Comparison of ENCODE assay signal across 28 cellular contexts in the genomic region with DNA sequence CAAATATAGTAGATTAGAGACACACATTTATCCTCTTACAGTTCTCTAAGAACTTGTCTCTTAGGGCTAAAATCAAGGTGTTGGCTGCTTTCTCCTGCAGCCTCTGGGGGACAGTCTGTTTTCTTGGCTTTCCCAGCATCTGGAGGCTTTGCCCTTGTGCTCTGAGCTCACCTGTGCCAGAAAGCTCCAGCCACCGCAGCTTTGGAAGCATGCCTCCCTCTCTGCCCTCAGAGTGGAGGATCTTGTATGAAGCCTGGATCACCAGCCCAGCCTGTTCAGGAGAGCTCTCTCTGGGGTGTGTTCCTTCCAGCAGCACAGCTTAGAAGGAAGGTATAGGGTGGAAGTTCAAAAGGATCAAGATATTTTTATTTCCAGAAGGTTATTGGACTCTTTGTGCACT. TPM values are rescaled to one million over a fixed set of nuclear protein-coding genes. Genes with fewer than 3 reads are reported as not detected.
"Had no signal": no experiment of that assay in that cellular context is flagged by ENCODE, and none has a peak within 500 bp of the region (broad histone marks: within the 10 kb centered on the region; RNA-seq: fewer than 3 reads in every experiment).

No MANE protein-coding gene starts in this region.

- DNase-seq: activated CD4-positive, alpha-beta T cell treated with anti-CD3 and anti-CD28 coated beads for 48 hours; activated CD4-positive, alpha-beta T cell treated with anti-CD3 and anti-CD28 coated beads, Interleukin-2, amount 50 U/mL, for 48 hours; activated CD4-positive, CD25-positive, alpha-beta regulatory T cell treated with anti-CD3 and anti-CD28 coated beads, Interleukin-2, amount 50 U/mL, for 72 hours; activated CD8-positive, alpha-beta memory T cell treated with anti-CD3 and anti-CD28 coated beads, Interleukin-2, amount 10 ng/mL, durations not matched to agents 7 days and 5 days; activated effector memory CD4-positive, alpha-beta T cell treated with Interleukin-2 at 50 U/mL for 16 hours; activated naive CD4-positive, alpha-beta T cell; activated T-cell treated with anti-CD3 and anti-CD28 coated beads, Interleukin-2, amount 50 U/mL, for 24 hours; aorta; central memory CD4-positive, alpha-beta T cell; KG1; NCI-H1048; NCI-H146; NCI-H2029; NCI-H526; NCI-H82; Peyer's patch; Right ventricle myocardium superior; SJCRH30; SK-N-SH; T-helper 1 cell had no signal

- H3K4me1 ChIP-seq: Peyer's patch, SJCRH30 had no signal

- H3K36me3 Mint-ChIP-seq: activated CD8-positive, alpha-beta memory T cell treated with anti-CD3 and anti-CD28 coated beads, Interleukin-2, amount 10 ng/mL, durations not matched to agents 7 days and 5 days; activated naive CD4-positive, alpha-beta T cell treated with anti-CD3 and anti-CD28 coated beads, Interleukin-2, amount 50 U/mL, for 24 hours had no signal

- H3K4me3 ChIP-seq: Peyer's patch, SJCRH30 had no signal

- H3K4me1 Mint-ChIP-seq: activated CD8-positive, alpha-beta memory T cell treated with anti-CD3 and anti-CD28 coated beads, Interleukin-2, amount 10 ng/mL, durations not matched to agents 7 days and 5 days; activated naive CD4-positive, alpha-beta T cell treated with anti-CD3 and anti-CD28 coated beads, Interleukin-2, amount 50 U/mL, for 24 hours; IgD-negative memory B cell had no signal

- H3K27me3 Mint-ChIP-seq: activated CD8-positive, alpha-beta memory T cell treated with anti-CD3 and anti-CD28 coated beads, Interleukin-2, amount 10 ng/mL, durations not matched to agents 7 days and 5 days; activated naive CD4-positive, alpha-beta T cell treated with anti-CD3 and anti-CD28 coated beads, Interleukin-2, amount 50 U/mL, for 24 hours; activated T-cell treated with anti-CD3 and anti-CD28 coated beads, Interleukin-2, amount 50 U/mL, for 24 hours; IgD-negative memory B cell had no signal

- H3K36me3 ChIP-seq: Peyer's patch, SJCRH30 had no signal

- H3K27me3 ChIP-seq: Peyer's patch had no signal

- H3K27ac ChIP-seq: Peyer's patch, RWPE1, SJCRH30 had no signal

- H3K9me3 ChIP-seq: SK-N-SH had no signal

- H3K4me3 Mint-ChIP-seq: activated CD8-positive, alpha-beta memory T cell treated with anti-CD3 and anti-CD28 coated beads, Interleukin-2, amount 10 ng/mL, durations not matched to agents 7 days and 5 days; activated naive CD4-positive, alpha-beta T cell treated with anti-CD3 and anti-CD28 coated beads, Interleukin-2, amount 50 U/mL, for 24 hours; activated T-cell treated with anti-CD3 and anti-CD28 coated beads, Interleukin-2, amount 50 U/mL, for 24 hours; activated T-helper 1 cell treated with anti-CD3 and anti-CD28 coated beads, Interleukin-12 subunit alpha, Interleukin-12 subunit beta, Interleukin-2, Interleukin-4 antibody, amounts not matched to agents 30 ng/mL and 10 ng/mL and 1 ng/mL, durations not matched to agents 14 hours and 24 hours and 36 hours; IgD-negative memory B cell had no signal

- H3K27ac Mint-ChIP-seq: activated CD8-positive, alpha-beta memory T cell treated with anti-CD3 and anti-CD28 coated beads, Interleukin-2, amount 10 ng/mL, durations not matched to agents 7 days and 5 days; activated naive CD4-positive, alpha-beta T cell treated with anti-CD3 and anti-CD28 coated beads, Interleukin-2, amount 50 U/mL, for 24 hours; activated T-cell treated with anti-CD3 and anti-CD28 coated beads, Interleukin-2, amount 50 U/mL, for 24 hours; activated T-helper 1 cell treated with anti-CD3 and anti-CD28 coated beads, Interleukin-12 subunit alpha, Interleukin-12 subunit beta, Interleukin-2, Interleukin-4 antibody, amounts not matched to agents 30 ng/mL and 10 ng/mL and 1 ng/mL, durations not matched to agents 14 hours and 24 hours and 36 hours; IgD-negative memory B cell had no signal

- H3K9me3 Mint-ChIP-seq: activated naive CD4-positive, alpha-beta T cell treated with anti-CD3 and anti-CD28 coated beads, Interleukin-2, amount 50 U/mL, for 24 hours; activated T-cell treated with anti-CD3 and anti-CD28 coated beads, Interleukin-2, amount 50 U/mL, for 24 hours; activated T-helper 1 cell treated with anti-CD3 and anti-CD28 coated beads, Interleukin-12 subunit alpha, Interleukin-12 subunit beta, Interleukin-2, Interleukin-4 antibody, amounts not matched to agents 30 ng/mL and 10 ng/mL and 1 ng/mL, durations not matched to agents 14 hours and 24 hours and 36 hours had no signal

RNA-seq across cellular contexts. Expression of gene TPO, which starts 53.1 kb away (rescaled TPM):
- total RNA-seq: activated T-helper 1 cell treated with anti-CD3 and anti-CD28 coated beads, Interleukin-12 subunit alpha, Interleukin-12 subunit beta, Interleukin-2, Interleukin-4 antibody, amounts not matched to agents 30 ng/mL and 10 ng/mL and 1 ng/mL, durations not matched to agents 14 hours and 24 hours and 36 hours; bronchial epithelial cell; chondrocyte; LHCN-M2; M059J; SJCRH30 had no signal
